ENCODE assay signal across 13 cellular contexts in genomic region chr3:125035217-125035616, GRCh38. TPM values are rescaled to one million over a fixed set of nuclear protein-coding genes. Genes with fewer than 3 reads are reported as not detected.
DNase-seq lines count a peak whose midpoint lies in the region; ATAC-seq and TF ChIP-seq lines count a peak whose summit lies in the region.
"Had no signal": no experiment of that assay in that cellular context is flagged by ENCODE, and none has a peak within 500 bp of the region (broad histone marks: within the 10 kb centered on the region; RNA-seq: fewer than 3 reads in every experiment).

No MANE protein-coding gene starts in this region.

- no peaks in the 10 kb centered on the region for H3K27me3 ChIP-seq in Karpas-422 (ENCODE audit: low read length)
- H3K27me3 ChIP-seq in esophagus muscularis mucosa: no peaks in the 10 kb centered on the region

- H3K4me1 ChIP-seq in Karpas-422 (ENCODE audit: low read length) (peaks cover 95% of the 10 kb centered on the region), esophagus muscularis mucosa (peaks cover 41 to 60% (median 49%) of the 10 kb centered on the region in 4 donors)

- no peak for TF ChIP-seq EP300 in esophagus muscularis mucosa (IDR thresholded peaks at IDR 0.05)

- no peaks in the 10 kb centered on the region for H3K27me3 Mint-ChIP-seq in activated T-cell treated with anti-CD3 and anti-CD28 coated beads, Interleukin-2, amount 50 U/mL, for 72 hours (ENCODE audit: low read depth)
- peaks cover 10% of the 10 kb centered on the region for H3K27me3 Mint-ChIP-seq in type B pancreatic cell

- peaks cover 5 to 20% of the 10 kb centered on the region in 2 donors for H3K36me3 Mint-ChIP-seq in activated T-cell treated with anti-CD3 and anti-CD28 coated beads, Interleukin-2, amount 50 U/mL, for 72 hours (ENCODE audit: insufficient read depth in 2 of 2)
- peaks cover 10% of the 10 kb centered on the region for H3K36me3 Mint-ChIP-seq in type B pancreatic cell

- DNase-seq in activated T-cell treated with anti-CD3 and anti-CD28 coated beads, Interleukin-2, amount 50 U/mL, for 72 hours: no peak
- DNase-seq in activated T-cell treated with anti-CD3 and anti-CD28 coated beads for 4 hours (no peak), Karpas-422 (no peak), type B pancreatic cell (ENCODE audit: extremely low spot score, unreplicated experiment) (no peak), esophagus muscularis mucosa (ENCODE audit: extremely low spot score) (no peak), NCI-H526 treated with DMSO at 0.1 percent for 48 hours (lab: John Stamatoyannopoulos, UW) (no peak), GOT3 (lab: John Stamatoyannopoulos, UW) (no peak)
- DNase-seq: mammary epithelial cell, NCI-H187, OCI-M1, posterior cingulate gyrus had no signal

- no peaks in the 10 kb centered on the region for H3K9me2 ChIP-seq in Karpas-422 (replicated peaks; ENCODE audit: insufficient read depth, low read length)

- intact Hi-C loops in esophagus muscularis mucosa (cut with DNase I): no loop called here

- H3K9ac ChIP-seq in Karpas-422 (ENCODE audit: low read length): no peak overlapping the region

- no peak overlapping the region for H2AFZ ChIP-seq in Karpas-422 (ENCODE audit: low read length)

- WGBS in esophagus muscularis mucosa: 94% methylated on average over 5 of the region's 5 CpGs

- peaks cover 28% of the 10 kb centered on the region; the same call in 1 of the 2 replicates for H3K36me3 ChIP-seq in Karpas-422 (ENCODE audit: insufficient read depth, low read length)
- no peaks in the 10 kb centered on the region for H3K36me3 ChIP-seq in esophagus muscularis mucosa

- no peak overlapping the region for H3K27ac Mint-ChIP-seq in activated T-cell treated with anti-CD3 and anti-CD28 coated beads, Interleukin-2, amount 50 U/mL, for 72 hours
- H3K27ac Mint-ChIP-seq in type B pancreatic cell: no peak overlapping the region
- H3K27ac Mint-ChIP-seq: brain had no signal

- TF ChIP-seq CTCF in type B pancreatic cell (conservative IDR thresholded peaks at IDR 0.05) (no peak), esophagus muscularis mucosa (IDR thresholded peaks at IDR 0.05) (no peak)

- TF ChIP-seq POLR2A in esophagus muscularis mucosa (IDR thresholded peaks at IDR 0.05; ENCODE audit: low read depth): no peak

- ATAC-seq in activated T-cell treated with anti-CD3 and anti-CD28 coated beads, Interleukin-2, amount 50 U/mL, for 72 hours (replicated peaks in 1 of 2): peak; percentile 92 to 95
- peak; percentile 91 for ATAC-seq in GM21786 (IDR thresholded peaks at IDR 0.05; ENCODE audit: unreplicated experiment)

- H4K20me1 ChIP-seq in Karpas-422 (ENCODE audit: insufficient read depth, low read depth, low read length): no peaks in the 10 kb centered on the region; the same call in 1 of the 2 replicates

- peaks cover 38% of the 10 kb centered on the region for H3K4me1 Mint-ChIP-seq in activated T-cell treated with anti-CD3 and anti-CD28 coated beads, Interleukin-2, amount 50 U/mL, for 72 hours (ENCODE audit: low read depth)
- H3K4me1 Mint-ChIP-seq in type B pancreatic cell (ENCODE audit: unreplicated experiment): peaks cover 37% of the 10 kb centered on the region

- H3K4me3 ChIP-seq in Karpas-422 (ENCODE audit: low read length): no peak overlapping the region
- no peak overlapping the region for H3K4me3 ChIP-seq in esophagus muscularis mucosa

- H3K27ac ChIP-seq in Karpas-422 (ENCODE audit: low read length) (peak overlapping the region; percentile 17; the same call in 1 of the 2 replicates), esophagus muscularis mucosa (replicated peaks in 1 of 4) (no peak overlapping the region)

- H3K4me3 Mint-ChIP-seq in activated T-cell treated with anti-CD3 and anti-CD28 coated beads, Interleukin-2, amount 50 U/mL, for 72 hours: no peak overlapping the region
- peak overlapping the region; percentile 25 for H3K4me3 Mint-ChIP-seq in type B pancreatic cell
- H3K4me3 Mint-ChIP-seq: brain had no signal

- peaks cover 3 to 6% of the 10 kb centered on the region in 2 donors for H3K9me3 Mint-ChIP-seq in activated T-cell treated with anti-CD3 and anti-CD28 coated beads, Interleukin-2, amount 50 U/mL, for 72 hours
- peaks cover 9% of the 10 kb centered on the region for H3K9me3 Mint-ChIP-seq in type B pancreatic cell

- H3K79me2 ChIP-seq in Karpas-422 (ENCODE audit: low read length): peaks cover 100% of the 10 kb centered on the region

- H3K9me3 ChIP-seq in Karpas-422 (ENCODE audit: low read length) (no peaks in the 10 kb centered on the region), esophagus muscularis mucosa (no peaks in the 10 kb centered on the region)

- H3K4me2 ChIP-seq in Karpas-422 (ENCODE audit: low read depth, low read length, poor library complexity, severe bottlenecking): peak overlapping the region; percentile 11

RNA-seq across cellular contexts. Expression of gene HEG1, which starts 20.6 kb away (rescaled TPM):
- 1 to 10 TPM; 7.4 to 9.5 TPM for total RNA-seq in activated T-cell treated with anti-CD3 and anti-CD28 coated beads, Interleukin-2, amount 50 U/mL, for 72 hours
- 57.3 and 57.9 TPM in 2 replicates for total RNA-seq in Karpas-422 (2014; rRNA removed; shearing (Covaris generic); ENCODE audit: low replicate concordance)
- total RNA-seq in type B pancreatic cell (ENCODE audit: low replicate concordance) (12.4 and 43.1 TPM in 2 replicates), esophagus muscularis mucosa (10 to 100 TPM; 47.8 to 91.7 (median 76.8) TPM)
